8 cellular contexts compared by ENCODE assay signal in the genomic region with DNA sequence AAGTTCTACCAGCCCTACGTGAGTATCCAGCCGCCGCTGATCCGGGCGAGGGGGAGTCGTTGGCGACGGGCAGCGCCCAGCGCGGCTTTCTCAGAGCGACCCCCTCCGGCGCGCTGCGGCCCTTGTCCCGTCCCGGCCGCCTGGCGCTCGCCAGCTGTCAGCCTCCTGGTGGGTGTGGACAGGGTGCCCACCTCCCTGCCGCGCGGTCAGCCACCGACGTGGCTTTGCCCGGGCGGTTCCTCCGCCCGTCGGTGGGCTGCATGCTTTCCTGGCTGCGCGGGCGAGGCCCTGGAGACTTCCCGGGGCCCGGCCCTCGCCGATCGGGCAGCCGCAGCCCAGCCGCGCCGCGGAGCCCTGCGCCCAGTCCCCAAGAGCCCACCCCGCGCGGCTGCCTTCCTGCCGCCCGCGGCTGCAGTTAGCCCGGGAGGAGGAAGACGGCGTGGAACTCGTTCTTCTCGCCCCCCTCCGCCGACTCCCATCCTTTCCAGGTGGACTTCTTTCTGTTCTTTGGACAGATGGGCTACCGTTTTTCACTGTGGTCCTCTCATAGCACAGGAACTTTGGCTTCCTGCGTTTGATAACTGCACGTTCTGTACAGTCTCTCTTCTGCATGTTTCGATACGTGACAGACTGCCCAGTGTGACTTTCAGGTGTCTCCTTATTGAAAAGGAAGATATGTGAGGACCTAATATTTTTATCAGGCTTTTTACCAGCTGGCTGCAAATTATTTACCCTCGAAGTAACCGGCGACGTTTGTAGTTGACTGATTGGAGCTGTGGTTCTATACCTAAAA. TPM values are rescaled to one million over a fixed set of nuclear protein-coding genes. Genes with fewer than 3 reads are reported as not detected.
A peak's percentile ranks its signal among the peaks of the same experiment; 100 is the strongest.
DNase-seq lines count a peak whose midpoint lies in the region; ATAC-seq and TF ChIP-seq lines count a peak whose summit lies in the region.

No MANE protein-coding gene starts in this region.

- peaks cover 71% of the 10 kb centered on the region for H3K4me1 Mint-ChIP-seq in CD4-positive, alpha-beta T cell (ENCODE audit: low read depth)
- H3K4me1 Mint-ChIP-seq in activated T-helper 2 cell treated with anti-CD3 and anti-CD28 coated beads, Interferon-gamma antibody, Interleukin-2, Interleukin-4, amounts not matched to agents 10 μg/mL and 5 μg/mL and 100 μg/mL, durations not matched to agents 14 hours and 24 hours and 36 hours (ENCODE audit: low read depth) = peaks cover 42% of the 10 kb centered on the region

- H3K9me3 ChIP-seq in CD4-positive, alpha-beta T cell (ENCODE audit: control insufficient read depth, low read length) = no peaks in the 10 kb centered on the region
- H3K9me3 ChIP-seq in neuron (ENCODE audit: low read length) = no peaks in the 10 kb centered on the region

- H3K27ac Mint-ChIP-seq in CD4-positive, alpha-beta T cell = peak overlapping the region; percentile 97
- peak overlapping the region; percentile 84 for H3K27ac Mint-ChIP-seq in activated T-helper 2 cell treated with anti-CD3 and anti-CD28 coated beads, Interferon-gamma antibody, Interleukin-2, Interleukin-4, amounts not matched to agents 10 μg/mL and 5 μg/mL and 100 μg/mL, durations not matched to agents 14 hours and 24 hours and 36 hours

- ATAC-seq in CD4-positive, alpha-beta T cell (ENCODE audit: poor library complexity) = no peak
- ATAC-seq in GM18858 (IDR thresholded peaks at IDR 0.05; ENCODE audit: unreplicated experiment) = peak; percentile 20
- peak; percentile 34 for ATAC-seq in HG03025 (IDR thresholded peaks at IDR 0.05; ENCODE audit: low FRiP score, unreplicated experiment)

- H3K36me3 ChIP-seq in neuron (ENCODE audit: insufficient read depth, low read length) = peaks cover 6% of the 10 kb centered on the region

- no peaks in the 10 kb centered on the region for H3K27me3 Mint-ChIP-seq in CD4-positive, alpha-beta T cell
- peaks cover 2% of the 10 kb centered on the region for H3K27me3 Mint-ChIP-seq in activated T-helper 2 cell treated with anti-CD3 and anti-CD28 coated beads, Interferon-gamma antibody, Interleukin-2, Interleukin-4, amounts not matched to agents 10 μg/mL and 5 μg/mL and 100 μg/mL, durations not matched to agents 14 hours and 24 hours and 36 hours (ENCODE audit: low read depth)

- DNase-seq in CD4-positive, alpha-beta T cell = peak in 5 of 10 experiments; percentile 2 to 36 (median 11)
- peak; percentile 52 for DNase-seq in NCI-H460 (ENCODE audit: extremely low read depth, low read depth)
- no peak for DNase-seq in activated T-helper 2 cell treated with anti-CD3 and anti-CD28 coated beads, Interferon-gamma antibody, Interleukin-2, Interleukin-4, amounts not matched to agents 10 μg/mL and 5 μg/mL and 100 μg/mL, durations not matched to agents 14 hours and 24 hours and 36 hours (ENCODE audit: low spot score)
- DNase-seq in foreskin melanocyte = peak; percentile 65
- no peak for DNase-seq in occipital lobe (lab: John Stamatoyannopoulos, UW)

- H3K4me3 Mint-ChIP-seq in CD4-positive, alpha-beta T cell = peak overlapping the region; percentile 99
- peak overlapping the region; percentile 97 for H3K4me3 Mint-ChIP-seq in activated T-helper 2 cell treated with anti-CD3 and anti-CD28 coated beads, Interferon-gamma antibody, Interleukin-2, Interleukin-4, amounts not matched to agents 10 μg/mL and 5 μg/mL and 100 μg/mL, durations not matched to agents 14 hours and 24 hours and 36 hours (ENCODE audit: low read depth)

- peak overlapping the region; percentile 85 for H3K27ac ChIP-seq in CD4-positive, alpha-beta T cell (ENCODE audit: low read depth, low read length)

- no peaks in the 10 kb centered on the region for H3K9me3 Mint-ChIP-seq in CD4-positive, alpha-beta T cell
- H3K9me3 Mint-ChIP-seq in activated T-helper 2 cell treated with anti-CD3 and anti-CD28 coated beads, Interferon-gamma antibody, Interleukin-2, Interleukin-4, amounts not matched to agents 10 μg/mL and 5 μg/mL and 100 μg/mL, durations not matched to agents 14 hours and 24 hours and 36 hours = no peaks in the 10 kb centered on the region

- H3K4me3 ChIP-seq in neuron (ENCODE audit: low read length) = peak overlapping the region; percentile 89

- H3K4me1 ChIP-seq in neuron (ENCODE audit: insufficient read depth, low read length) = peaks cover 33% of the 10 kb centered on the region

- no peak for TF ChIP-seq CTCF in CD4-positive, alpha-beta T cell (IDR thresholded peaks at IDR 0.05)

- H3K36me3 Mint-ChIP-seq in CD4-positive, alpha-beta T cell (ENCODE audit: low read depth) = peaks cover 24% of the 10 kb centered on the region
- H3K36me3 Mint-ChIP-seq in activated T-helper 2 cell treated with anti-CD3 and anti-CD28 coated beads, Interferon-gamma antibody, Interleukin-2, Interleukin-4, amounts not matched to agents 10 μg/mL and 5 μg/mL and 100 μg/mL, durations not matched to agents 14 hours and 24 hours and 36 hours (ENCODE audit: low read depth) = peaks cover 27% of the 10 kb centered on the region

- H2AFZ ChIP-seq in neuron (ENCODE audit: low read depth, low read length) = peak overlapping the region; percentile 79

- CTCF ChIA-PET in CD4-positive, alpha-beta T cell (lab: Charles Lee) = interaction anchor here (0.7 to 1.7 kb wide), 3 partner anchors 11 to 316 kb away, joined by 3 to 10 read pairs (median 4); no protein-coding TSS in a partner anchor

- H3K27me3 ChIP-seq in CD4-positive, alpha-beta T cell (ENCODE audit: control insufficient read depth, insufficient read depth, low read length) = no peaks in the 10 kb centered on the region
- no peaks in the 10 kb centered on the region for H3K27me3 ChIP-seq in neuron (ENCODE audit: insufficient read depth, low read length)

- intact Hi-C loops in CD4-positive, alpha-beta T cell (cut with DNase I, micrococcal nuclease) = loop anchor here (2.0 to 10.0 kb wide), 4 partner anchors 241 to 675 kb away; a partner anchor contains a TSS
- intact Hi-C loops in activated T-helper 2 cell treated with anti-CD3 and anti-CD28 coated beads, Interferon-gamma antibody, Interleukin-2, Interleukin-4, amounts not matched to agents 10 μg/mL and 5 μg/mL and 100 μg/mL, durations not matched to agents 14 hours and 24 hours and 36 hours (cut with micrococcal nuclease) = loop anchor here (5.0 kb wide), 3 partner anchors 225 to 545 kb away; a partner anchor contains a TSS

- POLR2A ChIA-PET in CD4-positive, alpha-beta T cell (lab: Charles Lee) = interaction anchor here (0.7 to 2.7 kb wide), 10 partner anchors 7 to 580 kb away, joined by 3 to 16 read pairs (median 5); a partner anchor contains a TSS

RNA-seq across cellular contexts. Expression of a gene that starts 0.6 kb away (rescaled TPM):
- total RNA-seq in CD4-positive, alpha-beta T cell = 10 to 100 TPM; 33.2 to 33.6 TPM
- 73.3 and 90.9 TPM in 2 replicates for total RNA-seq in NCI-H460 (2014; rRNA removed; shearing (Covaris generic))
- 37.3 and 47.2 TPM in 2 replicates for polyA plus RNA-seq in NCI-H460 (2014; cell fraction: nucleus; rRNA removed)
- total RNA-seq in activated T-helper 2 cell treated with anti-CD3 and anti-CD28 coated beads, Interferon-gamma antibody, Interleukin-2, Interleukin-4, amounts not matched to agents 10 μg/mL and 5 μg/mL and 100 μg/mL, durations not matched to agents 14 hours and 24 hours and 36 hours = 69.0 and 74.8 TPM in 2 replicates
- 220 TPM for total RNA-seq in occipital lobe

RNA-seq across cellular contexts. Expression of a gene that starts 0.9 kb away (rescaled TPM):
- 10 to 100 TPM; 61.0 to 62.2 TPM for total RNA-seq in CD4-positive, alpha-beta T cell
- total RNA-seq in NCI-H460 (2014; rRNA removed; shearing (Covaris generic)) = 59.8 and 82.9 TPM in 2 replicates
- polyA plus RNA-seq in NCI-H460 (2014; cell fraction: nucleus; rRNA removed) = 55.7 and 57.6 TPM in 2 replicates
- 33.8 and 34.5 TPM in 2 replicates for total RNA-seq in activated T-helper 2 cell treated with anti-CD3 and anti-CD28 coated beads, Interferon-gamma antibody, Interleukin-2, Interleukin-4, amounts not matched to agents 10 μg/mL and 5 μg/mL and 100 μg/mL, durations not matched to agents 14 hours and 24 hours and 36 hours
- total RNA-seq in occipital lobe = 96.4 TPM

RNA-seq across cellular contexts. Expression of a gene that starts 25.8 kb away (rescaled TPM):
- total RNA-seq in CD4-positive, alpha-beta T cell = under 1 TPM; 0.19 to 0.34 TPM
- 0.12 TPM in 1 of 2 replicates, not detected in the other for total RNA-seq in NCI-H460 (2014; rRNA removed; shearing (Covaris generic))
- not detected in 2 replicates for polyA plus RNA-seq in NCI-H460 (2014; cell fraction: nucleus; rRNA removed)
- 0.18 and 1.2 TPM in 2 replicates for total RNA-seq in activated T-helper 2 cell treated with anti-CD3 and anti-CD28 coated beads, Interferon-gamma antibody, Interleukin-2, Interleukin-4, amounts not matched to agents 10 μg/mL and 5 μg/mL and 100 μg/mL, durations not matched to agents 14 hours and 24 hours and 36 hours
- 73.2 TPM for total RNA-seq in occipital lobe

Comparison
In these comparisons a context has a peak if more than half of its experiments do, and no peak if none do; other contexts are left out.
1. DNase-seq: peak in NCI-H460 (single experiment) and foreskin melanocyte (single experiment); none in activated T-helper 2 cell treated with anti-CD3 and anti-CD28 coated beads, Interferon-gamma antibody, Interleukin-2, Interleukin-4, amounts not matched to agents 10 μg/mL and 5 μg/mL and 100 μg/mL, durations not matched to agents 14 hours and 24 hours and 36 hours (single experiment) and occipital lobe (single experiment).
2. RNA of a gene that starts 25.8 kb away (total RNA-seq): 73.2 TPM in occipital lobe (single experiment); 0.18 to 1.2 TPM in activated T-helper 2 cell treated with anti-CD3 and anti-CD28 coated beads, Interferon-gamma antibody, Interleukin-2, Interleukin-4, amounts not matched to agents 10 μg/mL and 5 μg/mL and 100 μg/mL, durations not matched to agents 14 hours and 24 hours and 36 hours, 0.19 to 0.34 TPM in CD4-positive, alpha-beta T cell and 0.12 TPM in NCI-H460; every median in the first group is over 10 times any median in the second.